Comparison of ENCODE assay signal across 13 cellular contexts in the genomic region with DNA sequence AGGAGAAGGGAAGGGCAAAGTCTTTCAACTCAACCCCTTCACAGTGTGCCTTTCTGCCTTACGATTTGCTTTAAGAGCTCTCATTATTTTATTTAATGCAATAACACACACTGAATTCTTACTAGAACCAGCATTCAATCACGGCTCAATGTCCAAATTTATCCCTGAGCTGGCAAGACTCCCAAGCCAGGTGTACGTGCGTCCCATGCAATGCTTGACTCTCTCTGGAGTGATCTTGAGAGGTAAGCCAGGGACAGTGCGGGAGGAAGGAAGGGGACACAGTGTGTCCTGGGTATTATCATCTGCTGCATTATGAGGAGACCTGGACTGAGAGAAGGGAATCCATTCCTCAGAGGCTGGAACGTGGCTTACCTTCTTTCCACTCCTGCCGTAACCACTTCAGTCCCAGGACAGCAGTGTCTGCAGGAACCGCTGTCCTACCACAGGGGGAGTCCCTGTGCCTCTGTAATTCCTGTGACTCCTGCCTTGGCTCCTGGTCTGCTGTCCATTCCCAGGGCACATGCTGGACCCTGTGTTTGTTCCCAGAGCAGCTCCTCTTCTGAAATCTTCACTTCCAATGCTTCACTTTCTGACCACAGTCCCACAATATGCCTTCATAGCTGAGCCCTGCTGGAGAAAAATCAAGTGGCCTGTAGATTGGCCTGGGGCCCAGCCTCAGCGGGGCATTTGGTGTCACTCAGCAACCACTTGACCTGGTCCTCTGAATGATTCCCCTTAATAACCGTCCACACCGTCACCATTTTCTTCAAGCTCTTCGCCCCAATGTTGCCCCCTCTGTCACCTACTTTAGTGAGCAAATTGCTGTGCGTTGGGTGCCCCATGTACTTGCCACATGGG. TPM values are rescaled to one million over a fixed set of nuclear protein-coding genes. Genes with fewer than 3 reads are reported as not detected.
A peak's percentile ranks its signal among the peaks of the same experiment; 100 is the strongest.
DNase-seq lines count a peak whose midpoint lies in the region; ATAC-seq, FAIRE-seq and TF ChIP-seq lines count a peak whose summit lies in the region.
"Had no signal": no experiment of that assay in that cellular context is flagged by ENCODE, and none has a peak within 500 bp of the region (broad histone marks: within the 10 kb centered on the region; RNA-seq: fewer than 3 reads in every experiment).

No MANE protein-coding gene starts in this region.

- no peak for ATAC-seq in GM18907 (IDR thresholded peaks at IDR 0.05; ENCODE audit: unreplicated experiment)

- POLR2A ChIA-PET in HEK293T (lab: Yijun Ruan, JAX) (no interaction called here), RWPE1 (lab: Yijun Ruan, JAX; ENCODE audit: low non-redundant PET) (no interaction called here)

- no peak overlapping the region for H3K9ac ChIP-seq in keratinocyte (ENCODE audit: control insufficient read depth, extremely low read depth, insufficient read depth, low read length)

- no peaks in the 10 kb centered on the region for H3K79me2 ChIP-seq in keratinocyte (ENCODE audit: control insufficient read depth, insufficient read depth, low read length)

- TF ChIP-seq CTCF in 22Rv1 (IDR thresholded peaks at IDR 0.05) (peak; percentile 24), brain microvascular endothelial cell (IDR thresholded peaks at IDR 0.05; ENCODE audit: low read depth, low read length, missing control alignments) (peak; percentile 12), keratinocyte (optimal IDR thresholded peaks at IDR 0.05 in 1 of 3, IDR thresholded peaks at IDR 0.05 in 1 of 3, conservative IDR thresholded peaks at IDR 0.05 in 1 of 3; ENCODE audit: extremely low read depth in 1 of 3, insufficient read depth in 2 of 3, low read length in 3 of 3) (peak in 2 of 3 experiments; percentile 7 to 16), RWPE1 (conservative IDR thresholded peaks at IDR 0.05; ENCODE audit: low read depth) (no peak)

- H3K4me3 ChIP-seq in brain microvascular endothelial cell (ENCODE audit: low read depth, low read length) = no peak overlapping the region
- H3K4me3 ChIP-seq in keratinocyte (ENCODE audit: control insufficient read depth in 2 of 3, extremely low read depth in 1 of 3, insufficient read depth in 2 of 3, low read depth in 1 of 3, low read length in 3 of 3) = no peak overlapping the region
- H3K4me3 ChIP-seq: prostate gland had no signal

- H3K27me3 ChIP-seq in brain microvascular endothelial cell (replicated peaks) = no peaks in the 10 kb centered on the region
- H3K27me3 ChIP-seq in keratinocyte (ENCODE audit: control insufficient read depth, extremely low read depth, insufficient read depth, low read length) = peaks cover 19% of the 10 kb centered on the region

- no peaks in the 10 kb centered on the region for H3K9me3 ChIP-seq in keratinocyte (ENCODE audit: control insufficient read depth, low read depth, low read length)
- H3K9me3 ChIP-seq: prostate gland had no signal

- no peak overlapping the region for H3K4me2 ChIP-seq in keratinocyte (ENCODE audit: control insufficient read depth, extremely low read depth, insufficient read depth, low read depth, low read length)

- no peak overlapping the region for H3K27ac ChIP-seq in 22Rv1
- no peak overlapping the region for H3K27ac ChIP-seq in brain microvascular endothelial cell
- H3K27ac ChIP-seq in keratinocyte (ENCODE audit: control insufficient read depth, insufficient read depth, low read length) = no peak overlapping the region
- no peak overlapping the region for H3K27ac ChIP-seq in RWPE1
- H3K27ac ChIP-seq: prostate gland had no signal

- no peaks in the 10 kb centered on the region for H3K36me3 ChIP-seq in brain microvascular endothelial cell (replicated peaks)
- no peaks in the 10 kb centered on the region for H3K36me3 ChIP-seq in keratinocyte (ENCODE audit: control insufficient read depth in 2 of 2, extremely low read depth in 1 of 2, insufficient read depth in 2 of 2, low read length in 2 of 2)
- H3K36me3 ChIP-seq: prostate gland had no signal

- CTCF ChIA-PET in HEK293T (lab: Yijun Ruan, JAX) (no interaction called here), RWPE1 (lab: Yijun Ruan, JAX) (interaction anchor here (1.0 kb wide), 1 partner anchor 263 kb away, joined by 3 read pairs; no protein-coding TSS in a partner anchor)

- no peaks in the 10 kb centered on the region for H3K9me1 ChIP-seq in keratinocyte (ENCODE audit: control insufficient read depth, extremely low read depth, insufficient read depth, low read length)

- dilution Hi-C loops in keratinocyte (cut with MboI; ENCODE audit: extremely low pct_ligation_motif_present, low sequenced_read_pairs) = no loop called here

- no peaks in the 10 kb centered on the region for H3K4me1 ChIP-seq in keratinocyte (ENCODE audit: control insufficient read depth, extremely low read depth, insufficient read depth, low read length)
- H3K4me1 ChIP-seq: prostate gland had no signal

- H4K20me1 ChIP-seq in keratinocyte (ENCODE audit: control insufficient read depth, extremely low read depth, insufficient read depth, low read length) = no peaks in the 10 kb centered on the region

- in situ Hi-C loops in brain microvascular endothelial cell (cut with HindIII; ENCODE audit: low pct_ligation_motif_present, low sequenced_read_pairs) = no loop called here

- DNase-seq in HEK293T (ENCODE audit: extremely low spot score) (peak; percentile 46), brain microvascular endothelial cell (no peak), keratinocyte (ENCODE audit: low read depth, low spot score) (no peak), ecto neural progenitor cell (ENCODE audit: low spot score) (no peak), HT-29 (ENCODE audit: low spot score) (no peak), RWPE1 (ENCODE audit: low spot score) (no peak)
- DNase-seq: activated gamma-delta T cell treated with Interleukin-2 at 50 U/mL for 16 hours; effector memory CD4-positive, alpha-beta T cell; NCI-H526 had no signal

- no peak for FAIRE-seq in keratinocyte (lab: Jason Lieb, UNC)
- FAIRE-seq: astrocyte had no signal

- H2AFZ ChIP-seq in keratinocyte (ENCODE audit: control insufficient read depth, low read length) = no peak overlapping the region

TF ChIP-seq in HEK293T, 16 proteins besides CTCF, POLR2A, EP300 and RAD21:
- TF ChIP-seq CTBP1 (IDR thresholded peaks at IDR 0.05; ENCODE audit: borderline replicate concordance) (no peak), NFRKB (IDR thresholded peaks at IDR 0.05) (no peak), TARDBP (IDR thresholded peaks at IDR 0.05) (no peak), PKNOX1 (IDR thresholded peaks at IDR 0.05) (no peak), BHLHE40 (IDR thresholded peaks at IDR 0.05; ENCODE audit: borderline replicate concordance) (no peak), L3MBTL2 (conservative IDR thresholded peaks at IDR 0.05) (no peak), ARNT (IDR thresholded peaks at IDR 0.05) (no peak), FOXK2 (IDR thresholded peaks at IDR 0.05) (no peak), SUZ12 (IDR thresholded peaks at IDR 0.05) (no peak), SP1 (IDR thresholded peaks at IDR 0.05) (no peak), LEF1 (IDR thresholded peaks at IDR 0.05; ENCODE audit: borderline replicate concordance) (no peak), HDGF (IDR thresholded peaks at IDR 0.05; ENCODE audit: borderline replicate concordance) (no peak), FOXA1 (IDR thresholded peaks at IDR 0.05) (no peak), FOXM1 (IDR thresholded peaks at IDR 0.05; ENCODE audit: borderline replicate concordance) (no peak), ZNF384 (IDR thresholded peaks at IDR 0.05) (no peak), ELF4 (IDR thresholded peaks at IDR 0.05) (no peak)

RNA-seq across cellular contexts. Expression of gene STUM, which starts 28.6 kb away (rescaled TPM):
- polyA plus RNA-seq in keratinocyte = 0.01 TPM in 1 of 3 replicates, not detected in the others
- not detected for polyA plus RNA-seq in keratinocyte (2011; ENCODE audit: low read depth)
- polyA plus RNA-seq in keratinocyte (2011; cell fraction: cytosol; rRNA removed) = not detected in 2 replicates
- polyA plus RNA-seq in keratinocyte (2011; cell fraction: nucleus; rRNA removed) = not detected in 2 replicates
- polyA plus RNA-seq in keratinocyte (2012; ENCODE audit: low replicate concordance) = not detected in 2 replicates
- 0.03 TPM in 1 of 3 replicates, not detected in the others for polyA minus RNA-seq in keratinocyte
- polyA minus RNA-seq in keratinocyte (2011; cell fraction: cytosol; rRNA and poly(A)+ RNA removed) = not detected
- not detected in 2 replicates for polyA minus RNA-seq in keratinocyte (2011; cell fraction: nucleus; rRNA and poly(A)+ RNA removed)
- not detected in 2 replicates for total RNA-seq in HT-29 (2014; rRNA removed; shearing (Covaris generic))
- total RNA-seq: astrocyte had no signal
